20 cellular contexts compared by ENCODE assay signal in the genomic region with DNA sequence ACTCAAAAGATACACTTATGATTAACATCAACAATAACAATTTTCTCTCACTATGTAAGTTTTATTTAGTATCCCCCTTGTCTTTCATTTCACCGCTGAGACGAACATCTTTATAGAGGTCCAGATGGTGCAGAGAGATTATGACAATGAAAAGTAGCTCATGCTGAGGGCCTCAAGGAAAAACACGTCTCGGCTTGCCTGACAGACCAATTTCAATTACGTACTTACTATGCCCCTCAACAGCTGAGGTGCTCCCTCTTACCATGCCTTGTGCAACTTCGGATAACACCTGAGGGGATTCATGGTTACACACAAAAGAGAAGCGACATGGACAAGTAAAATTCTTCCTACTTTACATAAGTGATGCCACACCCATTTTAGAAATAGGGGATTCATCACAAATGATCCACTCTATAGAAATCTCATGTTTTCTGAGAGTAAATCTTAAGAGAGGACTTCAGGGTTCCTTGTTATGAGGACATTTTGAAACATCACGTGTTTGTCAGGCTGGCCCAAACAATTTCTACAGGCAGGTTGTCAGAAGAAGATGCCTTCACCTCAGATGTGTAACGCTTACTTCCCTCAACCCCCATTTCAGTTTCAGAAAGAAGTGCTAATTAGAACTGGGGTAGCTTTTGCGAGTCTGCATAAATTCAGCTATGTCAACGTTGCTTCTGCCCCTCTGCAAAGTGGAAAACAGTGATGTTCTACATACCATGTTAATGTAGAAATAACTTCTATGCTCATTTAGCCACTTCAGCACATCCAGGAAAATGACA.
DNase-seq lines count a peak whose midpoint lies in the region; ATAC-seq and TF ChIP-seq lines count a peak whose summit lies in the region.
"Had no signal": no experiment of that assay in that cellular context is flagged by ENCODE, and none has a peak within 500 bp of the region (broad histone marks: within the 10 kb centered on the region; RNA-seq: fewer than 3 reads in every experiment).

No MANE protein-coding gene starts in this region.

- ATAC-seq in SK-N-SH treated with all-trans-retinoic acid at 6 μM for 48 hours (no peak), lower lobe of right lung (no peak)
- ATAC-seq: stimulated activated memory B cell treated with anti-CD40 and anti-IgM and Interleukin-4, amounts not matched to agents 10 μg/mL and 1 μg/mL and 100 μg/mL, for 72 hours had no signal

- H3K4me3 ChIP-seq in endodermal cell (ENCODE audit: low read length) = no peak overlapping the region
- H3K4me3 ChIP-seq in lower lobe of right lung = no peak overlapping the region
- H3K4me3 ChIP-seq: MG63, smooth muscle cell, uterus had no signal

- no peaks in the 10 kb centered on the region for H3K27me3 ChIP-seq in endodermal cell (ENCODE audit: control insufficient read depth, insufficient read depth, low read length, poor library complexity, severe bottlenecking)
- no peaks in the 10 kb centered on the region for H3K27me3 ChIP-seq in lower lobe of right lung (ENCODE audit: low read depth)
- H3K27me3 ChIP-seq: MG63, uterus had no signal

- H3K36me3 ChIP-seq in endodermal cell (ENCODE audit: control insufficient read depth, insufficient read depth, low read length) = no peaks in the 10 kb centered on the region
- no peaks in the 10 kb centered on the region for H3K36me3 ChIP-seq in lower lobe of right lung
- H3K36me3 ChIP-seq: MG63, uterus had no signal

- no peak overlapping the region for H3K4me3 Mint-ChIP-seq in endodermal cell
- H3K4me3 Mint-ChIP-seq: activated CD4-positive, alpha-beta memory T cell treated with anti-CD3 and anti-CD28 coated beads for 36 hours; H9; stimulated activated memory B cell treated with anti-CD40 and anti-IgM and Interleukin-4, amounts not matched to agents 10 μg/mL and 1 μg/mL and 100 μg/mL, for 72 hours had no signal

- no peak overlapping the region for H3K9ac ChIP-seq in endodermal cell (ENCODE audit: extremely low read depth, low read length, poor library complexity, severe bottlenecking)

- H3K9me3 Mint-ChIP-seq in endodermal cell = no peaks in the 10 kb centered on the region
- H3K9me3 Mint-ChIP-seq: H9 had no signal

- H3K27me3 Mint-ChIP-seq in endodermal cell (ENCODE audit: insufficient read depth) = no peaks in the 10 kb centered on the region
- H3K27me3 Mint-ChIP-seq: activated CD4-positive, alpha-beta memory T cell treated with anti-CD3 and anti-CD28 coated beads for 36 hours; stimulated activated memory B cell treated with anti-CD40 and anti-IgM and Interleukin-4, amounts not matched to agents 10 μg/mL and 1 μg/mL and 100 μg/mL, for 72 hours had no signal

- H3K36me3 Mint-ChIP-seq in endodermal cell (ENCODE audit: low read depth) = no peaks in the 10 kb centered on the region
- H3K36me3 Mint-ChIP-seq: activated CD4-positive, alpha-beta memory T cell treated with anti-CD3 and anti-CD28 coated beads for 36 hours; stimulated activated memory B cell treated with anti-CD40 and anti-IgM and Interleukin-4, amounts not matched to agents 10 μg/mL and 1 μg/mL and 100 μg/mL, for 72 hours had no signal

- intact Hi-C loops in lower lobe of right lung (cut with DNase I) = no loop called here

- H3K4me1 Mint-ChIP-seq in endodermal cell = peaks cover 6% of the 10 kb centered on the region
- H3K4me1 Mint-ChIP-seq: stimulated activated memory B cell treated with anti-CD40 and anti-IgM and Interleukin-4, amounts not matched to agents 10 μg/mL and 1 μg/mL and 100 μg/mL, for 72 hours had no signal

- TF ChIP-seq CTCF in endodermal cell (conservative IDR thresholded peaks at IDR 0.05) (no peak), lower lobe of right lung (IDR thresholded peaks at IDR 0.05) (no peak)

- H3K4me1 ChIP-seq in endodermal cell (ENCODE audit: control insufficient read depth, insufficient read depth, low read length) = no peaks in the 10 kb centered on the region
- no peaks in the 10 kb centered on the region for H3K4me1 ChIP-seq in lower lobe of right lung
- H3K4me1 ChIP-seq: uterus had no signal

- WGBS in endodermal cell (ENCODE audit: insufficient coverage in 1 of 2, insufficient read length in 1 of 2), 2 experiments = 63 to 81% methylated on average over 5 to 11 of the region's 11 CpGs

- in situ Hi-C loops in G401 (cut with HindIII; ENCODE audit: low sequenced_read_pairs) = no loop called here

- DNase-seq in G401 (ENCODE audit: low spot score) = peak; percentile 80
- DNase-seq in NCI-H1694 treated with DMSO at 0.1 percent for 48 hours (lab: John Stamatoyannopoulos, UW) = peak; percentile 64
- DNase-seq in NCI-H510A (lab: John Stamatoyannopoulos, UW) = peak; percentile 17
- no peak for DNase-seq in endodermal cell
- DNase-seq in SIG-M5 (lab: John Stamatoyannopoulos, UW) = no peak
- no peak for DNase-seq in lower lobe of right lung
- no peak for DNase-seq in medulla oblongata (ENCODE audit: extremely low spot score)
- DNase-seq: activated CD4-positive, alpha-beta memory T cell treated with anti-CD3 and anti-CD28 coated beads for 36 hours; activated gamma-delta T cell treated with Interleukin-2 at 50 U/mL for 16 hours; cortex of kidney; GDM1; H9; kidney glomerular epithelial cell; MG63; NCI-H2081 treated with DMSO at 0.1 percent for 48 hours; uterus had no signal

- no peaks in the 10 kb centered on the region for H3K9me3 ChIP-seq in endodermal cell (ENCODE audit: control insufficient read depth, low read length)
- no peaks in the 10 kb centered on the region for H3K9me3 ChIP-seq in lower lobe of right lung
- H3K9me3 ChIP-seq: MG63, uterus had no signal

- H3K27ac ChIP-seq in endodermal cell (ENCODE audit: low read depth, low read length) (peak overlapping the region; percentile 41), lower lobe of right lung (no peak overlapping the region)
- H3K27ac ChIP-seq: C4-2B, uterus had no signal

- no peak overlapping the region for H3K27ac Mint-ChIP-seq in endodermal cell
- H3K27ac Mint-ChIP-seq: activated CD4-positive, alpha-beta memory T cell treated with anti-CD3 and anti-CD28 coated beads for 36 hours; stimulated activated memory B cell treated with anti-CD40 and anti-IgM and Interleukin-4, amounts not matched to agents 10 μg/mL and 1 μg/mL and 100 μg/mL, for 72 hours had no signal

TF ChIP-seq in SK-N-SH treated with all-trans-retinoic acid at 6 μM for 48 hours, 23 proteins besides CTCF, POLR2A, EP300 and RAD21 (continues in another document):
- TF ChIP-seq GLIS3 (CRISPR knock-in tag; IDR thresholded peaks at IDR 0.05) = no peak
- TF ChIP-seq OSR1 (CRISPR knock-in tag; IDR thresholded peaks at IDR 0.05) = no peak
- TF ChIP-seq, protein P1, sequence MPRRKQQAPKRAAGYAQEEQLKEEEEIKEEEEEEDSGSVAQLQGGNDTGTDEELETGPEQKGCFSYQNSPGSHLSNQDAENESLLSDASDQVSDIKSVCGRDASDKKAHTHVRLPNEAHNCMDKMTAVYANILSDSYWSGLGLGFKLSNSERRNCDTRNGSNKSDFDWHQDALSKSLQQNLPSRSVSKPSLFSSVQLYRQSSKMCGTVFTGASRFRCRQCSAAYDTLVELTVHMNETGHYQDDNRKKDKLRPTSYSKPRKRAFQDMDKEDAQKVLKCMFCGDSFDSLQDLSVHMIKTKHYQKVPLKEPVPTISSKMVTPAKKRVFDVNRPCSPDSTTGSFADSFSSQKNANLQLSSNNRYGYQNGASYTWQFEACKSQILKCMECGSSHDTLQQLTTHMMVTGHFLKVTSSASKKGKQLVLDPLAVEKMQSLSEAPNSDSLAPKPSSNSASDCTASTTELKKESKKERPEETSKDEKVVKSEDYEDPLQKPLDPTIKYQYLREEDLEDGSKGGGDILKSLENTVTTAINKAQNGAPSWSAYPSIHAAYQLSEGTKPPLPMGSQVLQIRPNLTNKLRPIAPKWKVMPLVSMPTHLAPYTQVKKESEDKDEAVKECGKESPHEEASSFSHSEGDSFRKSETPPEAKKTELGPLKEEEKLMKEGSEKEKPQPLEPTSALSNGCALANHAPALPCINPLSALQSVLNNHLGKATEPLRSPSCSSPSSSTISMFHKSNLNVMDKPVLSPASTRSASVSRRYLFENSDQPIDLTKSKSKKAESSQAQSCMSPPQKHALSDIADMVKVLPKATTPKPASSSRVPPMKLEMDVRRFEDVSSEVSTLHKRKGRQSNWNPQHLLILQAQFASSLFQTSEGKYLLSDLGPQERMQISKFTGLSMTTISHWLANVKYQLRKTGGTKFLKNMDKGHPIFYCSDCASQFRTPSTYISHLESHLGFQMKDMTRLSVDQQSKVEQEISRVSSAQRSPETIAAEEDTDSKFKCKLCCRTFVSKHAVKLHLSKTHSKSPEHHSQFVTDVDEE (CRISPR knock-in tag; IDR thresholded peaks at IDR 0.05) = no peak
- TF ChIP-seq, protein P2, sequence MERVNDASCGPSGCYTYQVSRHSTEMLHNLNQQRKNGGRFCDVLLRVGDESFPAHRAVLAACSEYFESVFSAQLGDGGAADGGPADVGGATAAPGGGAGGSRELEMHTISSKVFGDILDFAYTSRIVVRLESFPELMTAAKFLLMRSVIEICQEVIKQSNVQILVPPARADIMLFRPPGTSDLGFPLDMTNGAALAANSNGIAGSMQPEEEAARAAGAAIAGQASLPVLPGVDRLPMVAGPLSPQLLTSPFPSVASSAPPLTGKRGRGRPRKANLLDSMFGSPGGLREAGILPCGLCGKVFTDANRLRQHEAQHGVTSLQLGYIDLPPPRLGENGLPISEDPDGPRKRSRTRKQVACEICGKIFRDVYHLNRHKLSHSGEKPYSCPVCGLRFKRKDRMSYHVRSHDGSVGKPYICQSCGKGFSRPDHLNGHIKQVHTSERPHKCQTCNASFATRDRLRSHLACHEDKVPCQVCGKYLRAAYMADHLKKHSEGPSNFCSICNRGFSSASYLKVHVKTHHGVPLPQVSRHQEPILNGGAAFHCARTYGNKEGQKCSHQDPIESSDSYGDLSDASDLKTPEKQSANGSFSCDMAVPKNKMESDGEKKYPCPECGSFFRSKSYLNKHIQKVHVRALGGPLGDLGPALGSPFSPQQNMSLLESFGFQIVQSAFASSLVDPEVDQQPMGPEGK (CRISPR knock-in tag; IDR thresholded peaks at IDR 0.05; ENCODE audit: borderline replicate concordance) = no peak
- TF ChIP-seq ZNF70 (CRISPR knock-in tag; IDR thresholded peaks at IDR 0.05) = no peak
- TF ChIP-seq, protein P3, sequence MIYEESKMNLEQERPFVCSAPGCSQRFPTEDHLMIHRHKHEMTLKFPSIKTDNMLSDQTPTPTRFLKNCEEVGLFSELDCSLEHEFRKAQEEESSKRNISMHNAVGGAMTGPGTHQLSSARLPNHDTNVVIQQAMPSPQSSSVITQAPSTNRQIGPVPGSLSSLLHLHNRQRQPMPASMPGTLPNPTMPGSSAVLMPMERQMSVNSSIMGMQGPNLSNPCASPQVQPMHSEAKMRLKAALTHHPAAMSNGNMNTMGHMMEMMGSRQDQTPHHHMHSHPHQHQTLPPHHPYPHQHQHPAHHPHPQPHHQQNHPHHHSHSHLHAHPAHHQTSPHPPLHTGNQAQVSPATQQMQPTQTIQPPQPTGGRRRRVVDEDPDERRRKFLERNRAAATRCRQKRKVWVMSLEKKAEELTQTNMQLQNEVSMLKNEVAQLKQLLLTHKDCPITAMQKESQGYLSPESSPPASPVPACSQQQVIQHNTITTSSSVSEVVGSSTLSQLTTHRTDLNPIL (CRISPR knock-in tag; IDR thresholded peaks at IDR 0.05; ENCODE audit: low read depth) = no peak
- no peak for TF ChIP-seq TCF4 (CRISPR knock-in tag; IDR thresholded peaks at IDR 0.05; ENCODE audit: borderline replicate concordance)
- TF ChIP-seq TOX (CRISPR knock-in tag; IDR thresholded peaks at IDR 0.05; ENCODE audit: borderline replicate concordance) = no peak
- TF ChIP-seq SNAI2 (CRISPR knock-in tag; IDR thresholded peaks at IDR 0.05) = no peak

Comparison
In these comparisons a context has a peak if more than half of its experiments do, and no peak if none do; other contexts are left out.
1. DNase-seq: peak in G401 (single experiment), NCI-H1694 treated with DMSO at 0.1 percent for 48 hours (single experiment) and NCI-H510A (single experiment); none in endodermal cell (single experiment), SIG-M5 (single experiment), lower lobe of right lung (single experiment) and medulla oblongata (single experiment).